Comparison of ENCODE assay signal across 1 cellular context in the genomic region with DNA sequence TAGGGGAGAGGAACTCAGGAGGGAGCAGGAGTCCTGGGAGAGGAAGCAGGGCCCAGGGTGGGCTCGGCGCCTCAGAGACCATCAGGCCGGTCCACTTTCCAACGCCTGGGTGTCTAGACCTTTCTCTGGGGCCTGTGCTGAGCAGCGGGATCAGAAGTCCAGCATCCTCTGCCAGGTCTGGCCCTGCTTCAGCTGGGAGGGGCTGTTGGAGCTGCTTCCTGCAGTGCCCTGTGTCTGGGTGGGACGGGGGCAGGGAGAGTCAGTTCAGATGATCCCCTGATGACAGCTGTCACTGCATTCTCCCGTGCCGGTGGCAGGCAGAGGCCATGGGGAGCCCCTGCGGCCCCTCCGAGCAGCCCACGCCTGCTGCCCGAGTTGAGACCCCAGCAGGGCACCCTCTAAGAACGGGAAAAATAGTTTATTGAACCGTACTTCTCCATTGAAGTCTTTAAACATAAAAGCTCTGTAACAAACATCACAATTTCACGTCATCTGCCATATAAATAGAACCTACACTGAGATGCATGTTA.
TF ChIP-seq lines count a peak whose summit lies in the region.

No MANE protein-coding gene starts in this region.

TF ChIP-seq in GM12878, 131 proteins besides CTCF, POLR2A, EP300 and RAD21:
- TF ChIP-seq, protein P1, sequence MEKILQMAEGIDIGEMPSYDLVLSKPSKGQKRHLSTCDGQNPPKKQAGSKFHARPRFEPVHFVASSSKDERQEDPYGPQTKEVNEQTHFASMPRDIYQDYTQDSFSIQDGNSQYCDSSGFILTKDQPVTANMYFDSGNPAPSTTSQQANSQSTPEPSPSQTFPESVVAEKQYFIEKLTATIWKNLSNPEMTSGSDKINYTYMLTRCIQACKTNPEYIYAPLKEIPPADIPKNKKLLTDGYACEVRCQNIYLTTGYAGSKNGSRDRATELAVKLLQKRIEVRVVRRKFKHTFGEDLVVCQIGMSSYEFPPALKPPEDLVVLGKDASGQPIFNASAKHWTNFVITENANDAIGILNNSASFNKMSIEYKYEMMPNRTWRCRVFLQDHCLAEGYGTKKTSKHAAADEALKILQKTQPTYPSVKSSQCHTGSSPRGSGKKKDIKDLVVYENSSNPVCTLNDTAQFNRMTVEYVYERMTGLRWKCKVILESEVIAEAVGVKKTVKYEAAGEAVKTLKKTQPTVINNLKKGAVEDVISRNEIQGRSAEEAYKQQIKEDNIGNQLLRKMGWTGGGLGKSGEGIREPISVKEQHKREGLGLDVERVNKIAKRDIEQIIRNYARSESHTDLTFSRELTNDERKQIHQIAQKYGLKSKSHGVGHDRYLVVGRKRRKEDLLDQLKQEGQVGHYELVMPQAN (conservative IDR thresholded peaks at IDR 0.05) = no peak
- TF ChIP-seq ZSCAN29 (IDR thresholded peaks at IDR 0.05) = no peak
- TF ChIP-seq SP1 (IDR thresholded peaks at IDR 0.05; ENCODE audit: low read depth, low read length) = no peak
- TF ChIP-seq CBX5 (IDR thresholded peaks at IDR 0.05; ENCODE audit: low read depth) = no peak
- TF ChIP-seq, protein P2, sequence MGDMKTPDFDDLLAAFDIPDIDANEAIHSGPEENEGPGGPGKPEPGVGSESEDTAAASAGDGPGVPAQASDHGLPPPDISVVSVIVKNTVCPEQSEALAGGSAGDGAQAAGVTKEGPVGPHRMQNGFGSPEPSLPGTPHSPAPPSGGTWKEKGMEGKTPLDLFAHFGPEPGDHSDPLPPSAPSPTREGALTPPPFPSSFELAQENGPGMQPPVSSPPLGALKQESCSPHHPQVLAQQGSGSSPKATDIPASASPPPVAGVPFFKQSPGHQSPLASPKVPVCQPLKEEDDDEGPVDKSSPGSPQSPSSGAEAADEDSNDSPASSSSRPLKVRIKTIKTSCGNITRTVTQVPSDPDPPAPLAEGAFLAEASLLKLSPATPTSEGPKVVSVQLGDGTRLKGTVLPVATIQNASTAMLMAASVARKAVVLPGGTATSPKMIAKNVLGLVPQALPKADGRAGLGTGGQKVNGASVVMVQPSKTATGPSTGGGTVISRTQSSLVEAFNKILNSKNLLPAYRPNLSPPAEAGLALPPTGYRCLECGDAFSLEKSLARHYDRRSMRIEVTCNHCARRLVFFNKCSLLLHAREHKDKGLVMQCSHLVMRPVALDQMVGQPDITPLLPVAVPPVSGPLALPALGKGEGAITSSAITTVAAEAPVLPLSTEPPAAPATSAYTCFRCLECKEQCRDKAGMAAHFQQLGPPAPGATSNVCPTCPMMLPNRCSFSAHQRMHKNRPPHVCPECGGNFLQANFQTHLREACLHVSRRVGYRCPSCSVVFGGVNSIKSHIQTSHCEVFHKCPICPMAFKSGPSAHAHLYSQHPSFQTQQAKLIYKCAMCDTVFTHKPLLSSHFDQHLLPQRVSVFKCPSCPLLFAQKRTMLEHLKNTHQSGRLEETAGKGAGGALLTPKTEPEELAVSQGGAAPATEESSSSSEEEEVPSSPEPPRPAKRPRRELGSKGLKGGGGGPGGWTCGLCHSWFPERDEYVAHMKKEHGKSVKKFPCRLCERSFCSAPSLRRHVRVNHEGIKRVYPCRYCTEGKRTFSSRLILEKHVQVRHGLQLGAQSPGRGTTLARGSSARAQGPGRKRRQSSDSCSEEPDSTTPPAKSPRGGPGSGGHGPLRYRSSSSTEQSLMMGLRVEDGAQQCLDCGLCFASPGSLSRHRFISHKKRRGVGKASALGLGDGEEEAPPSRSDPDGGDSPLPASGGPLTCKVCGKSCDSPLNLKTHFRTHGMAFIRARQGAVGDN (IDR thresholded peaks at IDR 0.05) = no peak
- no peak for TF ChIP-seq YBX1 (IDR thresholded peaks at IDR 0.05)
- TF ChIP-seq, protein P3, sequence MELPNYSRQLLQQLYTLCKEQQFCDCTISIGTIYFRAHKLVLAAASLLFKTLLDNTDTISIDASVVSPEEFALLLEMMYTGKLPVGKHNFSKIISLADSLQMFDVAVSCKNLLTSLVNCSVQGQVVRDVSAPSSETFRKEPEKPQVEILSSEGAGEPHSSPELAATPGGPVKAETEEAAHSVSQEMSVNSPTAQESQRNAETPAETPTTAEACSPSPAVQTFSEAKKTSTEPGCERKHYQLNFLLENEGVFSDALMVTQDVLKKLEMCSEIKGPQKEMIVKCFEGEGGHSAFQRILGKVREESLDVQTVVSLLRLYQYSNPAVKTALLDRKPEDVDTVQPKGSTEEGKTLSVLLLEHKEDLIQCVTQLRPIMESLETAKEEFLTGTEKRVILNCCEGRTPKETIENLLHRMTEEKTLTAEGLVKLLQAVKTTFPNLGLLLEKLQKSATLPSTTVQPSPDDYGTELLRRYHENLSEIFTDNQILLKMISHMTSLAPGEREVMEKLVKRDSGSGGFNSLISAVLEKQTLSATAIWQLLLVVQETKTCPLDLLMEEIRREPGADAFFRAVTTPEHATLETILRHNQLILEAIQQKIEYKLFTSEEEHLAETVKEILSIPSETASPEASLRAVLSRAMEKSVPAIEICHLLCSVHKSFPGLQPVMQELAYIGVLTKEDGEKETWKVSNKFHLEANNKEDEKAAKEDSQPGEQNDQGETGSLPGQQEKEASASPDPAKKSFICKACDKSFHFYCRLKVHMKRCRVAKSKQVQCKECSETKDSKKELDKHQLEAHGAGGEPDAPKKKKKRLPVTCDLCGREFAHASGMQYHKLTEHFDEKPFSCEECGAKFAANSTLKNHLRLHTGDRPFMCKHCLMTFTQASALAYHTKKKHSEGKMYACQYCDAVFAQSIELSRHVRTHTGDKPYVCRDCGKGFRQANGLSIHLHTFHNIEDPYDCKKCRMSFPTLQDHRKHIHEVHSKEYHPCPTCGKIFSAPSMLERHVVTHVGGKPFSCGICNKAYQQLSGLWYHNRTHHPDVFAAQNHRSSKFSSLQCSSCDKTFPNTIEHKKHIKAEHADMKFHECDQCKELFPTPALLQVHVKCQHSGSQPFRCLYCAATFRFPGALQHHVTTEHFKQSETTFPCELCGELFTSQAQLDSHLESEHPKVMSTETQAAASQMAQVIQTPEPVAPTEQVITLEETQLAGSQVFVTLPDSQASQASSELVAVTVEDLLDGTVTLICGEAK (IDR thresholded peaks at IDR 0.05; ENCODE audit: borderline replicate concordance) = no peak
- no peak for TF ChIP-seq SMARCA5 (IDR thresholded peaks at IDR 0.05)
- no peak for TF ChIP-seq ZNF217 (IDR thresholded peaks at IDR 0.05)
- TF ChIP-seq ZNF274 (IDR thresholded peaks at IDR 0.05; ENCODE audit: insufficient read depth, insufficient read length) = no peak
- TF ChIP-seq, protein P4, sequence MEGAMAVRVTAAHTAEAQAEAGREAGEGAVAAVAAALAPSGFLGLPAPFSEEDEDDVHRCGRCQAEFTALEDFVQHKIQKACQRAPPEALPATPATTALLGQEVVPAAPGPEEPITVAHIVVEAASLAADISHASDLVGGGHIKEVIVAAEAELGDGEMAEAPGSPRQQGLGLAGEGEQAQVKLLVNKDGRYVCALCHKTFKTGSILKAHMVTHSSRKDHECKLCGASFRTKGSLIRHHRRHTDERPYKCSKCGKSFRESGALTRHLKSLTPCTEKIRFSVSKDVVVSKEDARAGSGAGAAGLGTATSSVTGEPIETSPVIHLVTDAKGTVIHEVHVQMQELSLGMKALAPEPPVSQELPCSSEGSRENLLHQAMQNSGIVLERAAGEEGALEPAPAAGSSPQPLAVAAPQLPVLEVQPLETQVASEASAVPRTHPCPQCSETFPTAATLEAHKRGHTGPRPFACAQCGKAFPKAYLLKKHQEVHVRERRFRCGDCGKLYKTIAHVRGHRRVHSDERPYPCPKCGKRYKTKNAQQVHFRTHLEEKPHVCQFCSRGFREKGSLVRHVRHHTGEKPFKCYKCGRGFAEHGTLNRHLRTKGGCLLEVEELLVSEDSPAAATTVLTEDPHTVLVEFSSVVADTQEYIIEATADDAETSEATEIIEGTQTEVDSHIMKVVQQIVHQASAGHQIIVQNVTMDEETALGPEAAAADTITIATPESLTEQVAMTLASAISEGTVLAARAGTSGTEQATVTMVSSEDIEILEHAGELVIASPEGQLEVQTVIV (IDR thresholded peaks at IDR 0.05; ENCODE audit: borderline replicate concordance, partially characterized antibody) = no peak
